In the genomic region with DNA sequence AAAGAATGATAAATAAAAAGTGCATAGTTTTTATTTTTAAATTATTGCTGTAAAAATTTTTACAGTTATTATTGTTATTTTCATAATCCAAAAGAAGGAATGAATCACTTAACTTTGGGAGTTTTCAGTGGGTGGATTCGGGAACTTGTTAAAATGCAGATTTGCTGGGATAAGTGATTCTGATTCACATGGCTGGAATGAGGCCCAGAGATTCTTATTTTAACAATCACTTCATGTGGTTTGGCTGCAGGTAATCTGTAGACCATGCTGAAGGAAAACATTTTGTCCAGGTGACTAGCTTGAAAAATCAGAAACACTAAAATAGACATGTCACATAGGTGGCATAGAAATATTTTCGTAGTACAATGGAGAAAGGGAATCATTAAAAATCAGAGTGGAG, we compare ENCODE assay signal across 18 cellular contexts. TPM values are rescaled to one million over a fixed set of nuclear protein-coding genes. Genes with fewer than 3 reads are reported as not detected.
A peak's percentile ranks its signal among the peaks of the same experiment; 100 is the strongest.
DNase-seq lines count a peak whose midpoint lies in the region; ATAC-seq and TF ChIP-seq lines count a peak whose summit lies in the region.
"Had no signal": no experiment of that assay in that cellular context is flagged by ENCODE, and none has a peak within 500 bp of the region (broad histone marks: within the 10 kb centered on the region; RNA-seq: fewer than 3 reads in every experiment).

No MANE protein-coding gene starts in this region.

- 28% methylated on average over 2 of the region's 2 CpGs for WGBS in prostate gland
- WGBS in sigmoid colon, 2 donors = 94 to 96% methylated on average over 2 of the region's 2 CpGs
- WGBS in right cardiac atrium = 90% methylated on average over 2 of the region's 2 CpGs

- H3K27ac ChIP-seq in PC-9 = 0 out of 2 replicates have a peak overlapping the region, but pooled peaks have one; percentile 19
- peak overlapping the region; percentile 34 for H3K27ac ChIP-seq in epithelial cell of prostate
- no peak overlapping the region for H3K27ac ChIP-seq in prostate gland
- no peak overlapping the region for H3K27ac ChIP-seq in sigmoid colon
- no peak overlapping the region for H3K27ac ChIP-seq in right cardiac atrium (ENCODE audit: low read length)
- H3K27ac ChIP-seq: ovary, tibial artery had no signal

- H3K36me3 ChIP-seq in PC-9 (ENCODE audit: low read depth) (peaks cover 20% of the 10 kb centered on the region), prostate gland (no peaks in the 10 kb centered on the region), sigmoid colon (peaks cover 0 to 39% (median 6%) of the 10 kb centered on the region in 4 donors)
- H3K36me3 ChIP-seq: ovary had no signal

- H2AFZ ChIP-seq in PC-9 = no peak overlapping the region

- intact Hi-C loops in PC-9 (cut with micrococcal nuclease; ENCODE audit: unreplicated experiment) (no loop called here), prostate gland (cut with DNase I) (no loop called here), sigmoid colon (cut with DNase I) (no loop called here), right cardiac atrium (cut with DNase I) (no loop called here)

- H3K4me2 ChIP-seq in PC-9 = no peak overlapping the region

- DNase-seq in ELR (ENCODE audit: low read depth) = peak; percentile 62
- peak; percentile 9 to 35 for DNase-seq in PC-9
- DNase-seq in epithelial cell of prostate (ENCODE audit: low read depth, low spot score) = peak; percentile 33
- peak; percentile 36 for DNase-seq in prostate gland (ENCODE audit: low spot score)
- DNase-seq in NCI-H1105 (lab: John Stamatoyannopoulos, UW) = no peak
- DNase-seq in sigmoid colon = no peak
- no peak for DNase-seq in right cardiac atrium
- DNase-seq: activated T-cell treated with anti-CD3 and anti-CD28 coated beads, Interleukin-2, amount 50 U/mL, for 48 hours; amygdala; BE2C; DMS79; NCI-H1417 treated with DMSO at 0.1 percent for 48 hours; NCI-H446 treated with DMSO at 0.1 percent for 48 hours; ovary; T-cell; tibial artery had no signal

- POLR2A ChIA-PET in PC-9 (lab: Charles Lee; ENCODE audit: unreplicated experiment) = interaction anchor here (0.6 kb wide), 2 partner anchors 26 to 348 kb away, joined by 4 to 5 read pairs; no protein-coding TSS in a partner anchor

- TF ChIP-seq POLR2A in prostate gland (IDR thresholded peaks at IDR 0.05) (no peak), sigmoid colon (IDR thresholded peaks at IDR 0.05) (no peak)

- CTCF ChIA-PET in PC-9 (lab: Charles Lee) = no interaction called here

- no peaks in the 10 kb centered on the region for H3K79me2 ChIP-seq in PC-9 (ENCODE audit: low read depth)

- H3K4me3 ChIP-seq in PC-9 = no peak overlapping the region
- no peak overlapping the region for H3K4me3 ChIP-seq in prostate gland
- no peak overlapping the region for H3K4me3 ChIP-seq in sigmoid colon
- no peak overlapping the region for H3K4me3 ChIP-seq in right cardiac atrium (ENCODE audit: low read length)
- H3K4me3 ChIP-seq: ovary, tibial artery had no signal

- no peak for TF ChIP-seq EP300 in sigmoid colon (IDR thresholded peaks at IDR 0.05)

- peaks cover 7% of the 10 kb centered on the region for H3K9me3 ChIP-seq in PC-9 (ENCODE audit: insufficient read depth, low read depth)
- H3K9me3 ChIP-seq in prostate gland = no peaks in the 10 kb centered on the region
- H3K9me3 ChIP-seq in sigmoid colon = no peaks in the 10 kb centered on the region
- H3K9me3 ChIP-seq in right cardiac atrium (ENCODE audit: control insufficient read depth, low read length) = no peaks in the 10 kb centered on the region
- H3K9me3 ChIP-seq: BE2C, ovary, tibial artery had no signal

- no peaks in the 10 kb centered on the region for H4K20me1 ChIP-seq in PC-9 (ENCODE audit: insufficient read depth)

- no peaks in the 10 kb centered on the region for H3K9me2 ChIP-seq in PC-9 (ENCODE audit: insufficient read depth)

- BruUV-seq in PC-9 (replicated peaks; lab: Mats Ljungman, UMichigan) = no TSS peak

- H3K4me1 ChIP-seq in PC-9 (replicated peaks; ENCODE audit: insufficient read depth) (no peaks in the 10 kb centered on the region; the same call in 1 of the 2 replicates), prostate gland (replicated peaks) (no peaks in the 10 kb centered on the region), sigmoid colon (no peaks in the 10 kb centered on the region), right cardiac atrium (ENCODE audit: control insufficient read depth, insufficient read depth, low read length) (no peaks in the 10 kb centered on the region)
- H3K4me1 ChIP-seq: BE2C, tibial artery had no signal

- ATAC-seq in HG02840 (IDR thresholded peaks at IDR 0.05; ENCODE audit: low FRiP score, unreplicated experiment) = no peak
- no peak for ATAC-seq in right cardiac atrium
- ATAC-seq: activated CD4-positive, CD25-positive, alpha-beta regulatory T cell treated with anti-CD3 and anti-CD28 coated beads, Interleukin-2, amount 50 U/mL, for 24 hours; T-cell had no signal

- H3K27me3 ChIP-seq in PC-9 (ENCODE audit: insufficient read depth, low read depth) = no peaks in the 10 kb centered on the region
- no peaks in the 10 kb centered on the region for H3K27me3 ChIP-seq in prostate gland (replicated peaks; ENCODE audit: insufficient read depth)
- no peaks in the 10 kb centered on the region for H3K27me3 ChIP-seq in sigmoid colon
- H3K27me3 ChIP-seq in right cardiac atrium (ENCODE audit: control insufficient read depth, insufficient read depth) = no peaks in the 10 kb centered on the region
- H3K27me3 ChIP-seq: BE2C, ovary, tibial artery had no signal

- no peaks in the 10 kb centered on the region for H3F3A ChIP-seq in PC-9 (ENCODE audit: insufficient read depth, low read depth)

- no peak for TF ChIP-seq CTCF in PC-9 (conservative IDR thresholded peaks at IDR 0.05)
- TF ChIP-seq CTCF in prostate gland (IDR thresholded peaks at IDR 0.05) = no peak
- no peak for TF ChIP-seq CTCF in sigmoid colon (IDR thresholded peaks at IDR 0.05)

RNA-seq across cellular contexts. Expression of gene CROT, which starts 13.9 kb away (rescaled TPM):
- total RNA-seq in PC-9 (2021) (13.4 and 15.2 TPM in 2 replicates), prostate gland (10 to 100 TPM; 17.0 to 35.0 TPM), sigmoid colon (10 to 100 TPM; 12.9 to 15.6 (median 14.0) TPM), right cardiac atrium (10 to 100 TPM in 2 of 4 donors, 1 to 10 TPM in 2; 7.1 to 13.3 (median 10.5) TPM)
- polyA plus RNA-seq in sigmoid colon (10 to 100 TPM; 11.9 to 15.5 (median 13.8) TPM), right cardiac atrium (6.3 TPM)

Comparison
In these comparisons a context has a peak if more than half of its experiments do, and no peak if none do; other contexts are left out.
1. DNase-seq: peak in ELR (single experiment), PC-9 (2 of 2), epithelial cell of prostate (single experiment) and prostate gland (single experiment); none in NCI-H1105 (single experiment), sigmoid colon (single experiment) and right cardiac atrium (0 of 3).
2. H3K27ac ChIP-seq: peak in PC-9 (single experiment) and epithelial cell of prostate (single experiment); none in prostate gland (0 of 2), sigmoid colon (0 of 4) and right cardiac atrium (single experiment).